1 cellular context compared by ENCODE assay signal in the genomic region with DNA sequence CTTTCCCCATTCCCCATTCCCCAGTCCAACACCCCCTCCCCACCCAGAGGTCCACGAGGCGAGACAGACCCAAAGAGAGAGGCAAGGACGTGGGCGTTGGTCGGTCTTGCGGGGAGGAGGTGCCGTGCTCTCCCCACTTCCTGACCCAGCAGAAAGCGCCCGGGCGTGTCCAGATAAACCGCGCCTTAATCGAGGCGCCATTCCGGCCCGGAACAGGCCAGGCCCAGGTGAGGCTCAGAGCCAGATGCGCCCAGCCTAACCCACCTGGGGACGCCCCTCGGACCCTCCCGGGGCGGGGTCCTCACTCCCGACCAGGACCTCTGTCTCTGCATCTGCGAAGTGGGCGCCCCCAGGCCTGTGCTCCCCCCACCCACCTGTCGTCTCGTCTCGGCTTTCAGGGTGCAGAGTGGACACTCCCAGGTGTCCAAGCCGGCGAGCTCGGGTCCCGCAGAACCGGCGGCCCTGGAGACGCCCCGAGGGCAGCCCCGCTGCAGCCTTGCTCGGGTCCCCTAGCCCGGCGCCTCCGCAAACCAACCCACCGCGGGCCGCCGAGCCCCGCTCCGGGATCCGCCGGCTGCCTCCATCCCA.
TF ChIP-seq lines count a peak whose summit lies in the region.

No MANE protein-coding gene starts in this region.

TF ChIP-seq in H1, 55 proteins besides CTCF, POLR2A, EP300 and RAD21:
- no peak for TF ChIP-seq SP4 (IDR thresholded peaks at IDR 0.05; ENCODE audit: low read length)
- peak; percentile 13 for TF ChIP-seq KDM4A (IDR thresholded peaks at IDR 0.05; ENCODE audit: low read depth, low read length, severe bottlenecking)
- peak; percentile 77 for TF ChIP-seq ASH2L (IDR thresholded peaks at IDR 0.05; ENCODE audit: low read length)
- no peak for TF ChIP-seq NANOG (IDR thresholded peaks at IDR 0.05; ENCODE audit: insufficient read depth, low read depth, low read length, poor library complexity, severe bottlenecking)
- peak; percentile 69 for TF ChIP-seq CTBP2 (IDR thresholded peaks at IDR 0.05; ENCODE audit: borderline replicate concordance, insufficient read depth, insufficient read length, low read length)
- no peak for TF ChIP-seq RBBP5 (IDR thresholded peaks at IDR 0.05; ENCODE audit: borderline replicate concordance, low read depth, low read length)
